Comparison of ENCODE assay signal across 8 cellular contexts in the genomic region with DNA sequence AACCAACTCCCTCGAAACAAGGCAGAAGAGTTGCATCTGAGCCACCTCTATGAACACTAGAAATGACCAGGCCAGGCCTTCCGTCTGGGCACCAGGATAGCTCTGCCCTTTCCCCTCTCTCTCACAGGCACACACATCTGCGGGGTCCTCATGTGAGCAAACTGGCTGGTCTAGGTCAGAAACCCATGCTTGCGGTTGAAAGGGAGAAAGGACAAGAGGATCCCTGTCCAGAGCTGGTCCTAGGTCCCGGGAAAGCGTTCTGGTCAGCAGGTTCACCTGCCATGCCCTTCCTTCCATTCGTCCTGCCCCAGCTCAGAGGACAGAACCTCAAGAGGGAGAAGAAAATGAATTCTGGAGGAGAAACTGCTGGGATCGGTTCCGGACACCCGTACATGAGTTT. TPM values are rescaled to one million over a fixed set of nuclear protein-coding genes. Genes with fewer than 3 reads are reported as not detected.
DNase-seq lines count a peak whose midpoint lies in the region; ATAC-seq, FAIRE-seq and TF ChIP-seq lines count a peak whose summit lies in the region.

No MANE protein-coding gene starts in this region.

- peak overlapping the region; percentile 99 for H3K4me3 Mint-ChIP-seq in activated CD4-positive, alpha-beta T cell treated with anti-CD3 and anti-CD28 coated beads, Interleukin-2, amount 10 ng/mL, durations not matched to agents 24 days and 14 days

- no peak for TF ChIP-seq EP300 in GM12878 (IDR thresholded peaks at IDR 0.05; ENCODE audit: borderline replicate concordance in 1 of 2, control insufficient read depth in 1 of 2, low read depth in 2 of 2, low read length in 2 of 2)

- intact Hi-C loops in activated CD4-positive, alpha-beta T cell treated with anti-CD3 and anti-CD28 coated beads, Interleukin-2, amount 10 ng/mL, durations not matched to agents 24 days and 14 days (cut with micrococcal nuclease) = loop anchor here (10.0 kb wide), 1 partner anchor 683 kb away; a partner anchor contains a TSS
- intact Hi-C loops in GM12878 (cut with micrococcal nuclease; ENCODE audit: unreplicated experiment) = no loop called here
- intact Hi-C loops in right lobe of liver (cut with DNase I) = no loop called here

- H3K4me3 ChIP-seq in GM12878 (peak overlapping the region; percentile 98; the same call in 1 of the 2 replicates), right lobe of liver (peak overlapping the region in 1 of 3 donors; percentile 85)

- no peak overlapping the region for H3K9ac ChIP-seq in GM12878 (ENCODE audit: control insufficient read depth, insufficient read depth, low read length)

- peaks cover 46% of the 10 kb centered on the region for H3K4me1 Mint-ChIP-seq in activated CD4-positive, alpha-beta T cell treated with anti-CD3 and anti-CD28 coated beads, Interleukin-2, amount 10 ng/mL, durations not matched to agents 24 days and 14 days

- no peaks in the 10 kb centered on the region for H3K9me3 Mint-ChIP-seq in activated CD4-positive, alpha-beta T cell treated with anti-CD3 and anti-CD28 coated beads, Interleukin-2, amount 10 ng/mL, durations not matched to agents 24 days and 14 days

- 89% methylated on average over 10 of the region's 10 CpGs for WGBS in GM12878 (ENCODE audit: insufficient coverage, insufficient replicate concordance, low lambda C conversion rate, missing lambda C conversion rate)
- WGBS in right lobe of liver (ENCODE audit: insufficient coverage, low coverage, low lambda C conversion rate, missing lambda C conversion rate) = 45% methylated on average over 4 of the region's 10 CpGs

- no peak for FAIRE-seq in GM12878 (lab: Jason Lieb, UNC)

- TF ChIP-seq POLR2A in GM12878 (IDR thresholded peaks at IDR 0.05; ENCODE audit: low read depth, low read length) (no peak), right lobe of liver (IDR thresholded peaks at IDR 0.05) (no peak)

- no peak overlapping the region for H2AFZ ChIP-seq in GM12878 (ENCODE audit: control insufficient read depth, low read depth, low read length)

- TF ChIP-seq CTCF in GM12878 (IDR thresholded peaks at IDR 0.05 in 2 of 3, conservative IDR thresholded peaks at IDR 0.05 in 1 of 3; ENCODE audit: control insufficient read depth in 2 of 3, extremely low read depth in 1 of 3, insufficient read depth in 1 of 3, low read depth in 3 of 3, low read length in 3 of 3) (no peak), right lobe of liver (IDR thresholded peaks at IDR 0.05) (no peak)

- RAD21 ChIA-PET in GM12878 (lab: Charles Lee; ENCODE audit: unreplicated experiment) = no interaction called here

- CTCF ChIA-PET in GM12878 (lab: Yijun Ruan, JAX) = interaction anchor here (0.5 to 1.7 kb wide), 4 partner anchors 15 to 715 kb away, joined by 3 to 9 read pairs (median 6); a partner anchor contains a TSS

- H3K4me1 ChIP-seq in GM12878 (ENCODE audit: control insufficient read depth, insufficient read depth, low read length) (peaks cover 27% of the 10 kb centered on the region), right lobe of liver (peaks cover 2 to 31% (median 15%) of the 10 kb centered on the region in 4 donors)

- H3K36me3 Mint-ChIP-seq in activated CD4-positive, alpha-beta T cell treated with anti-CD3 and anti-CD28 coated beads, Interleukin-2, amount 10 ng/mL, durations not matched to agents 24 days and 14 days (ENCODE audit: low read depth) = peaks cover 8% of the 10 kb centered on the region

- no peaks in the 10 kb centered on the region for H4K20me1 ChIP-seq in GM12878 (ENCODE audit: control insufficient read depth, insufficient read depth)

- POLR2A ChIA-PET in GM12878 (lab: Charles Lee) = interaction anchor here (0.6 to 0.7 kb wide), 2 partner anchors 18 to 367 kb away, joined by 3 read pairs; no protein-coding TSS in a partner anchor

- H3K4me2 ChIP-seq in GM12878 (ENCODE audit: control insufficient read depth, insufficient read depth) = peak overlapping the region; percentile 76

- peak overlapping the region; percentile 80 for H3K27ac Mint-ChIP-seq in activated CD4-positive, alpha-beta T cell treated with anti-CD3 and anti-CD28 coated beads, Interleukin-2, amount 10 ng/mL, durations not matched to agents 24 days and 14 days

- TF ChIP-seq RAD21 in GM12878 (IDR thresholded peaks at IDR 0.05; ENCODE audit: insufficient read depth, low read depth, low read length) = no peak

- no peak for ATAC-seq in GM12878
- ATAC-seq in right lobe of liver = no peak

- in situ Hi-C loops in GM12878 (cut with MboI) = no loop called here

- H3K27ac ChIP-seq in GM12878 (ENCODE audit: control insufficient read depth, insufficient read depth) (no peak overlapping the region), right lobe of liver (peak overlapping the region; percentile 84 to 99 (median 95)), temporal lobe (ENCODE audit: low read depth, low read length) (peak overlapping the region; percentile 97)

- no peaks in the 10 kb centered on the region for H3K27me3 Mint-ChIP-seq in activated CD4-positive, alpha-beta T cell treated with anti-CD3 and anti-CD28 coated beads, Interleukin-2, amount 10 ng/mL, durations not matched to agents 24 days and 14 days

- H3K27me3 ChIP-seq in GM12878 (replicated peaks in 1 of 2; ENCODE audit: control insufficient read depth in 2 of 2, insufficient read depth in 2 of 2, low read length in 1 of 2) (no peaks in the 10 kb centered on the region), right lobe of liver (no peaks in the 10 kb centered on the region)

- H3K9me3 ChIP-seq in GM12878 (replicated peaks; ENCODE audit: control insufficient read depth, insufficient read depth, low read length) = no peaks in the 10 kb centered on the region
- no peaks in the 10 kb centered on the region for H3K9me3 ChIP-seq in right lobe of liver

- SMC1A ChIA-PET in GM12878 (lab: Charles Lee; ENCODE audit: uncharacterized antibody, unreplicated experiment) = no interaction called here

- H3K36me3 ChIP-seq in GM12878 (ENCODE audit: control insufficient read depth in 2 of 2, insufficient read depth in 2 of 2, low read length in 1 of 2) (no peaks in the 10 kb centered on the region; a peak in 1 of 4 replicates), right lobe of liver (no peaks in the 10 kb centered on the region)

- BruUV-seq in GM12878 (replicated peaks; lab: Mats Ljungman, UMichigan) = no TSS peak

- no peak for DNase-seq in activated CD4-positive, alpha-beta T cell treated with anti-CD3 and anti-CD28 coated beads, Interleukin-2, amount 10 ng/mL, durations not matched to agents 24 days and 14 days
- DNase-seq in activated CD4-positive, alpha-beta T cell treated with anti-CD3 and anti-CD28 coated beads, Interleukin-2, amount 50 U/mL, for 1 hour = no peak
- no peak for DNase-seq in GM12878 (ENCODE audit: low read depth, low spot score)
- DNase-seq in right lobe of liver = peak in 1 of 3 donors; percentile 49
- no peak for DNase-seq in AG20443 (ENCODE audit: low spot score)
- no peak for DNase-seq in mesenteric fat pad (ENCODE audit: low spot score)
- no peak for DNase-seq in NCI-H1105 (lab: John Stamatoyannopoulos, UW)

- H3K79me2 ChIP-seq in GM12878 (ENCODE audit: control insufficient read depth, insufficient read depth, low read length) = peaks cover 20% of the 10 kb centered on the region

TF ChIP-seq in GM12878, 131 proteins besides CTCF, POLR2A, EP300 and RAD21 (continues in another document):
- TF ChIP-seq, protein P1, sequence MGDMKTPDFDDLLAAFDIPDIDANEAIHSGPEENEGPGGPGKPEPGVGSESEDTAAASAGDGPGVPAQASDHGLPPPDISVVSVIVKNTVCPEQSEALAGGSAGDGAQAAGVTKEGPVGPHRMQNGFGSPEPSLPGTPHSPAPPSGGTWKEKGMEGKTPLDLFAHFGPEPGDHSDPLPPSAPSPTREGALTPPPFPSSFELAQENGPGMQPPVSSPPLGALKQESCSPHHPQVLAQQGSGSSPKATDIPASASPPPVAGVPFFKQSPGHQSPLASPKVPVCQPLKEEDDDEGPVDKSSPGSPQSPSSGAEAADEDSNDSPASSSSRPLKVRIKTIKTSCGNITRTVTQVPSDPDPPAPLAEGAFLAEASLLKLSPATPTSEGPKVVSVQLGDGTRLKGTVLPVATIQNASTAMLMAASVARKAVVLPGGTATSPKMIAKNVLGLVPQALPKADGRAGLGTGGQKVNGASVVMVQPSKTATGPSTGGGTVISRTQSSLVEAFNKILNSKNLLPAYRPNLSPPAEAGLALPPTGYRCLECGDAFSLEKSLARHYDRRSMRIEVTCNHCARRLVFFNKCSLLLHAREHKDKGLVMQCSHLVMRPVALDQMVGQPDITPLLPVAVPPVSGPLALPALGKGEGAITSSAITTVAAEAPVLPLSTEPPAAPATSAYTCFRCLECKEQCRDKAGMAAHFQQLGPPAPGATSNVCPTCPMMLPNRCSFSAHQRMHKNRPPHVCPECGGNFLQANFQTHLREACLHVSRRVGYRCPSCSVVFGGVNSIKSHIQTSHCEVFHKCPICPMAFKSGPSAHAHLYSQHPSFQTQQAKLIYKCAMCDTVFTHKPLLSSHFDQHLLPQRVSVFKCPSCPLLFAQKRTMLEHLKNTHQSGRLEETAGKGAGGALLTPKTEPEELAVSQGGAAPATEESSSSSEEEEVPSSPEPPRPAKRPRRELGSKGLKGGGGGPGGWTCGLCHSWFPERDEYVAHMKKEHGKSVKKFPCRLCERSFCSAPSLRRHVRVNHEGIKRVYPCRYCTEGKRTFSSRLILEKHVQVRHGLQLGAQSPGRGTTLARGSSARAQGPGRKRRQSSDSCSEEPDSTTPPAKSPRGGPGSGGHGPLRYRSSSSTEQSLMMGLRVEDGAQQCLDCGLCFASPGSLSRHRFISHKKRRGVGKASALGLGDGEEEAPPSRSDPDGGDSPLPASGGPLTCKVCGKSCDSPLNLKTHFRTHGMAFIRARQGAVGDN (IDR thresholded peaks at IDR 0.05) = no peak

RNA-seq across cellular contexts. Expression of a gene that starts 2.7 kb away (rescaled TPM):
- 29.1 and 32.8 TPM in 2 replicates for total RNA-seq in activated CD4-positive, alpha-beta T cell treated with anti-CD3 and anti-CD28 coated beads, Interleukin-2, amount 10 ng/mL, durations not matched to agents 24 days and 14 days
- 27.4 and 29.1 TPM in 2 replicates for total RNA-seq in GM12878 (2013; cell fraction: nucleolus; rRNA removed)
- total RNA-seq in GM12878 (2014; rRNA removed) (5.7 and 8.2 TPM in 2 replicates), GM12878 (2014; rRNA removed; fragmentation: Illumina TruSeq; extraction: Trizol) (3.4 and 3.5 TPM in 2 replicates), GM12878 (2021) (13.7 and 15.9 TPM in 2 replicates), right lobe of liver (10 to 100 TPM in 2 of 6 experiments, 1 to 10 TPM in 4; 3.3 to 12.6 (median 7.0) TPM), temporal lobe (10.6 TPM), mesenteric fat pad (34.9 TPM)
- polyA plus RNA-seq in GM12878 (2011; ENCODE audit: low read depth) = 4.3 TPM
- polyA plus RNA-seq in GM12878 (2011; rRNA removed) (1.6 and 2.4 TPM in 2 replicates), GM12878 (2014; fragmentation: Illumina TruSeq; extraction: Trizol) (3.7 and 5.1 TPM in 2 replicates), GM12878 (2014; fragmentation: Nextera tagmentation; extraction: Ambion mirVana) (under 1 TPM; 0.31 to 0.35 TPM), GM12878 (2014; rRNA removed) (11.3 and 12.6 TPM in 2 replicates), GM12878 (2016; fragmentation: Nextera tagmentation; extraction: Ambion mirVana) (1 to 10 TPM; 3.8 TPM)
- polyA plus RNA-seq in GM12878 (2011; cell fraction: cytosol; rRNA removed) = 2.8 and 4.8 TPM in 2 replicates
- 17.4 and 25.4 TPM in 2 replicates for polyA plus RNA-seq in GM12878 (2011; cell fraction: nucleus; rRNA removed)
- 11.0 and 15.3 TPM in 2 replicates for polyA plus RNA-seq in GM12878 (2012)
- polyA minus RNA-seq in GM12878 (2011; rRNA and poly(A)+ RNA removed) = 2.2 and 3.1 TPM in 2 replicates
- polyA minus RNA-seq in GM12878 (2011; cell fraction: cytosol; rRNA and poly(A)+ RNA removed) = 2.2 and 4.4 TPM in 2 replicates
- polyA minus RNA-seq in GM12878 (2011; cell fraction: nucleus; rRNA and poly(A)+ RNA removed) = 5.1 and 7.1 TPM in 2 replicates
